1 cellular context compared by ENCODE assay signal in the genomic region with DNA sequence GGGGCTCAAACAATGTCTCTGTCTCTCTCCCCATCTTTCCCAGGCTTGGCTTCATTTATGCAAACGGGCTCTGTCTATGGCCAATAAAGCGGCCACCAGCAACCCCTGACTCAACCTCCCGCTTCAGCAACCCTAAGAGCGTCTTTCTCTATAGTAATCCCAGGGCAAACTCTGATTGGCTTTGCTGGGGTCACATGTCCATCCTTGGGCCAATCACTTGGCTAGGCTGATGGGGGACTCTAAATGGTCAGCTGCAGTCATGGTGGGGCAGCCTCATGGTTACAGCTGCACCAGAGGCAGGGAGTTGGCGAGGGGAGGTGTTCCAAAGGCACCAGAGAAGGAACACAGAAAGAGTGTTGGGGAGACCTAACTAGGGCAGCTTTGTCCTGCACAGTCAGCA.
A peak's percentile ranks its signal among the peaks of the same experiment; 100 is the strongest.
TF ChIP-seq lines count a peak whose summit lies in the region.

No MANE protein-coding gene starts in this region.

TF ChIP-seq in K562, 482 proteins besides CTCF, POLR2A, EP300 and RAD21 (continued from another document):
- TF ChIP-seq, protein P1, sequence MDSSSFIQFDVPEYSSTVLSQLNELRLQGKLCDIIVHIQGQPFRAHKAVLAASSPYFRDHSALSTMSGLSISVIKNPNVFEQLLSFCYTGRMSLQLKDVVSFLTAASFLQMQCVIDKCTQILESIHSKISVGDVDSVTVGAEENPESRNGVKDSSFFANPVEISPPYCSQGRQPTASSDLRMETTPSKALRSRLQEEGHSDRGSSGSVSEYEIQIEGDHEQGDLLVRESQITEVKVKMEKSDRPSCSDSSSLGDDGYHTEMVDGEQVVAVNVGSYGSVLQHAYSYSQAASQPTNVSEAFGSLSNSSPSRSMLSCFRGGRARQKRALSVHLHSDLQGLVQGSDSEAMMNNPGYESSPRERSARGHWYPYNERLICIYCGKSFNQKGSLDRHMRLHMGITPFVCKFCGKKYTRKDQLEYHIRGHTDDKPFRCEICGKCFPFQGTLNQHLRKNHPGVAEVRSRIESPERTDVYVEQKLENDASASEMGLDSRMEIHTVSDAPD (CRISPR knock-in tag; IDR thresholded peaks at IDR 0.05), result no peak
- TF ChIP-seq, protein P2, sequence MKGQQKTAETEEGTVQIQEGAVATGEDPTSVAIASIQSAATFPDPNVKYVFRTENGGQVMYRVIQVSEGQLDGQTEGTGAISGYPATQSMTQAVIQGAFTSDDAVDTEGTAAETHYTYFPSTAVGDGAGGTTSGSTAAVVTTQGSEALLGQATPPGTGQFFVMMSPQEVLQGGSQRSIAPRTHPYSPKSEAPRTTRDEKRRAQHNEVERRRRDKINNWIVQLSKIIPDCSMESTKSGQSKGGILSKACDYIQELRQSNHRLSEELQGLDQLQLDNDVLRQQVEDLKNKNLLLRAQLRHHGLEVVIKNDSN (CRISPR knock-in tag; IDR thresholded peaks at IDR 0.05), result peak; percentile 77
- no peak for TF ChIP-seq ZNF408 (CRISPR knock-in tag; IDR thresholded peaks at IDR 0.05; ENCODE audit: low read depth)
TF ChIP-seq in K562: peak in this region for 4.
